Comparison of ENCODE assay signal across 1 cellular context in genomic region chrX:154135458-154136229, GRCh38.
TF ChIP-seq lines count a peak whose summit lies in the region.

No MANE protein-coding gene starts in this region.

TF ChIP-seq in HepG2, 621 proteins besides CTCF, POLR2A, EP300 and RAD21:
- TF ChIP-seq POGZ (CRISPR knock-in tag; IDR thresholded peaks at IDR 0.05): no peak
- TF ChIP-seq ZNF513 (CRISPR knock-in tag; conservative IDR thresholded peaks at IDR 0.05): no peak
- TF ChIP-seq ZNF557 (CRISPR knock-in tag; IDR thresholded peaks at IDR 0.05): no peak
- TF ChIP-seq CC2D1A (CRISPR knock-in tag; IDR thresholded peaks at IDR 0.05): no peak
- TF ChIP-seq MBD4 (IDR thresholded peaks at IDR 0.05; ENCODE audit: borderline replicate concordance, low read length): no peak
- TF ChIP-seq NCOR1 (IDR thresholded peaks at IDR 0.05; ENCODE audit: borderline replicate concordance, low read length): no peak
- no peak for TF ChIP-seq SRSF4 (IDR thresholded peaks at IDR 0.05; ENCODE audit: low read depth, low read length, poor library complexity, severe bottlenecking)
- no peak for TF ChIP-seq ZNF496 (CRISPR knock-in tag; IDR thresholded peaks at IDR 0.05; ENCODE audit: insufficient replicate concordance)
- TF ChIP-seq CREB1 (IDR thresholded peaks at IDR 0.05): no peak
- TF ChIP-seq CREB1 (CRISPR knock-in tag; IDR thresholded peaks at IDR 0.05): no peak
- TF ChIP-seq ZBED4 (CRISPR knock-in tag; IDR thresholded peaks at IDR 0.05; ENCODE audit: borderline replicate concordance): no peak
- no peak for TF ChIP-seq ZSCAN29 (CRISPR knock-in tag; conservative IDR thresholded peaks at IDR 0.05)
